ENCODE assay signal across 20 cellular contexts in the genomic region with DNA sequence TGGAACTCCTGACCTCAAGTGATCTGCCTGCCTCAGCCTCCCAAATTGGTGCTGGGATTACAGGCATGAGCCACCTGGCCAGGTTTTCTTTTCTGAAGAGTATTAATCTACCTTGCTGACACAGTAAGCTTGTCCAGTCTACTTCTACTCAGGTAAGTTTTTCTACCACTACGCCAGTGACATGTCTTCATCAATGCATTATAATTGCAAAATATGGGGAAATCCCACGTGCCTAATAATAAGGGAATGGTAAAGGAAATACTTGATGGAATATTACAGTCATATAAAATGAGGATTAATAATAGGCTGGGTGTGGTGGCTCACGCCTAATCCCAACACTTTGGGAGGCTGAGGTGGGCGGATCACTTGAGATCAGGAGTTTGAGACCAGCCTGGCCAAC.
DNase-seq lines count a peak whose midpoint lies in the region; ATAC-seq and TF ChIP-seq lines count a peak whose summit lies in the region.
"Had no signal": no experiment of that assay in that cellular context is flagged by ENCODE, and none has a peak within 500 bp of the region (broad histone marks: within the 10 kb centered on the region; RNA-seq: fewer than 3 reads in every experiment).

No MANE protein-coding gene starts in this region.

- CTCF ChIA-PET in MCF 10A (lab: Yijun Ruan, JAX) (interaction anchor here (1.5 kb wide), 1 partner anchor 12 kb away, joined by 3 read pairs; no protein-coding TSS in a partner anchor), mammary epithelial cell (lab: Charles Lee; ENCODE audit: low non-redundant PET) (no interaction called here)

- 92% methylated on average over 4 of the region's 4 CpGs for WGBS in mammary epithelial cell (ENCODE audit: low coverage, missing lambda C conversion rate)
- 43 to 47% methylated on average over 4 of the region's 4 CpGs for WGBS in esophagus squamous epithelium, 2 donors

- no peak for ATAC-seq in GM21381 (IDR thresholded peaks at IDR 0.05; ENCODE audit: unreplicated experiment)
- ATAC-seq: GM12878, HepG2 had no signal

- no peak overlapping the region for H3K4me3 Mint-ChIP-seq in MCF 10A (ENCODE audit: unreplicated experiment)
- H3K4me3 Mint-ChIP-seq: CD4-positive, CD25-positive, alpha-beta regulatory T cell; CD8-positive, alpha-beta memory T cell; H9 had no signal

- H3K9me3 Mint-ChIP-seq in MCF 10A (ENCODE audit: unreplicated experiment): peaks cover 11% of the 10 kb centered on the region
- H3K9me3 Mint-ChIP-seq: CD4-positive, CD25-positive, alpha-beta regulatory T cell had no signal

- no peak overlapping the region for H3K4me2 ChIP-seq in mammary epithelial cell (ENCODE audit: insufficient read depth, low read depth, low read length)

- H3K36me3 Mint-ChIP-seq in MCF 10A (ENCODE audit: insufficient read depth, unreplicated experiment): no peaks in the 10 kb centered on the region

- DNase-seq in MCF 10A (ENCODE audit: unreplicated experiment) (no peak), mammary epithelial cell (no peak), epithelial cell of esophagus (ENCODE audit: low read depth) (peak; percentile 57), esophagus squamous epithelium (lab: John Stamatoyannopoulos, UW) (no peak), NCI-H128 (lab: John Stamatoyannopoulos, UW; ENCODE audit: unreplicated experiment) (no peak)
- DNase-seq in activated effector memory CD4-positive, alpha-beta T cell treated with Interleukin-2 at 50 U/mL for 16 hours: no peak
- DNase-seq: ACHN; BE2C; C1 segment of cervical spinal cord; CD4-positive, CD25-positive, alpha-beta regulatory T cell; CD8-positive, alpha-beta memory T cell; COR-L47; DMS 273 treated with DMSO at 0.1 percent for 48 hours; DMS53; DND-41; EL; H9 had no signal

- H3K27me3 ChIP-seq in mammary epithelial cell (ENCODE audit: insufficient read depth, low read length): no peaks in the 10 kb centered on the region
- H3K27me3 ChIP-seq in esophagus squamous epithelium: no peaks in the 10 kb centered on the region
- H3K27me3 ChIP-seq: BE2C had no signal

- dilution Hi-C loops in mammary epithelial cell (cut with HindIII; ENCODE audit: low sequenced_read_pairs): no loop called here

- no peak overlapping the region for H3K9ac ChIP-seq in mammary epithelial cell (ENCODE audit: insufficient read depth, low read length)

- in situ Hi-C loops in mammary epithelial cell (cut with MboI; ENCODE audit: low sequenced_read_pairs in 2 of 2): no loop called here

- no peak for TF ChIP-seq POLR2A in esophagus squamous epithelium (IDR thresholded peaks at IDR 0.05)

- BruUV-seq in MCF 10A (replicated peaks; lab: Mats Ljungman, UMichigan): no TSS peak
- BruUV-seq in mammary epithelial cell (replicated peaks; lab: Mats Ljungman, UMichigan): no TSS peak

- H3K9me3 ChIP-seq in mammary epithelial cell (replicated peaks; ENCODE audit: insufficient read depth, low read length) (no peaks in the 10 kb centered on the region), esophagus squamous epithelium (no peaks in the 10 kb centered on the region)
- H3K9me3 ChIP-seq: BE2C had no signal

- peak overlapping the region; percentile 22 for H3K27ac Mint-ChIP-seq in MCF 10A (ENCODE audit: low read depth, unreplicated experiment)
- H3K27ac Mint-ChIP-seq: H9 had no signal

- H3K27ac ChIP-seq in mammary epithelial cell (ENCODE audit: insufficient read depth, low read depth, low read length): no peak overlapping the region
- H3K27ac ChIP-seq in esophagus squamous epithelium: peak overlapping the region in 3 of 4 donors; percentile 59 to 84 (median 82)

- peaks cover 10% of the 10 kb centered on the region for H3K4me1 Mint-ChIP-seq in MCF 10A (ENCODE audit: insufficient read depth, unreplicated experiment)
- H3K4me1 Mint-ChIP-seq: H9 had no signal

- intact Hi-C loops in MCF 10A (cut with micrococcal nuclease): no loop called here
- intact Hi-C loops in mammary epithelial cell (cut with micrococcal nuclease): no loop called here
- intact Hi-C loops in esophagus squamous epithelium (cut with DNase I): no loop called here

- no peaks in the 10 kb centered on the region for H3K27me3 Mint-ChIP-seq in MCF 10A (ENCODE audit: insufficient read depth, unreplicated experiment)
- H3K27me3 Mint-ChIP-seq: CD4-positive, CD25-positive, alpha-beta regulatory T cell; CD8-positive, alpha-beta memory T cell had no signal

- H3K36me3 ChIP-seq in mammary epithelial cell (ENCODE audit: insufficient read depth, low read length) (no peaks in the 10 kb centered on the region), esophagus squamous epithelium (no peaks in the 10 kb centered on the region)
- H3K36me3 ChIP-seq: BE2C had no signal

- POLR2A ChIA-PET in MCF 10A (lab: Yijun Ruan, JAX): interaction anchor here (1.1 to 3.3 kb wide), 7 partner anchors 9 to 65 kb away, joined by 3 to 48 read pairs (median 6); a partner anchor contains a TSS

- no peak for TF ChIP-seq CTCF in MCF 10A (IDR thresholded peaks at IDR 0.05; ENCODE audit: unreplicated experiment)
- TF ChIP-seq CTCF in mammary epithelial cell (conservative IDR thresholded peaks at IDR 0.05 in 1 of 2, IDR thresholded peaks at IDR 0.05 in 1 of 2; ENCODE audit: extremely low read depth in 1 of 2, insufficient read depth in 1 of 2, low read depth in 1 of 2, low read length in 2 of 2): no peak
- no peak for TF ChIP-seq CTCF in epithelial cell of esophagus (IDR thresholded peaks at IDR 0.05; ENCODE audit: insufficient read depth, low read depth, low read length, missing control alignments)
- TF ChIP-seq CTCF in esophagus squamous epithelium (IDR thresholded peaks at IDR 0.05): no peak

- H3K4me1 ChIP-seq in mammary epithelial cell (ENCODE audit: insufficient read depth, low read length): peaks cover 26% of the 10 kb centered on the region
- peaks cover 0 to 30% (median 2%) of the 10 kb centered on the region in 3 donors for H3K4me1 ChIP-seq in esophagus squamous epithelium
- H3K4me1 ChIP-seq: BE2C had no signal

- no peaks in the 10 kb centered on the region for H4K20me1 ChIP-seq in mammary epithelial cell (ENCODE audit: insufficient read depth, low read length)

- no peak overlapping the region for H2AFZ ChIP-seq in mammary epithelial cell (ENCODE audit: low read depth, low read length)

- no peaks in the 10 kb centered on the region for H3K79me2 ChIP-seq in mammary epithelial cell (ENCODE audit: insufficient read depth, low read length)

- H3K4me3 ChIP-seq in mammary epithelial cell (replicated peaks in 1 of 3; ENCODE audit: insufficient read depth in 1 of 3, low read depth in 2 of 3, low read length in 3 of 3) (no peak overlapping the region), epithelial cell of esophagus (ENCODE audit: low read length) (no peak overlapping the region), esophagus squamous epithelium (no peak overlapping the region)
- H3K4me3 ChIP-seq: GM12878 had no signal
